1 cellular context compared by ENCODE assay signal in the genomic region with DNA sequence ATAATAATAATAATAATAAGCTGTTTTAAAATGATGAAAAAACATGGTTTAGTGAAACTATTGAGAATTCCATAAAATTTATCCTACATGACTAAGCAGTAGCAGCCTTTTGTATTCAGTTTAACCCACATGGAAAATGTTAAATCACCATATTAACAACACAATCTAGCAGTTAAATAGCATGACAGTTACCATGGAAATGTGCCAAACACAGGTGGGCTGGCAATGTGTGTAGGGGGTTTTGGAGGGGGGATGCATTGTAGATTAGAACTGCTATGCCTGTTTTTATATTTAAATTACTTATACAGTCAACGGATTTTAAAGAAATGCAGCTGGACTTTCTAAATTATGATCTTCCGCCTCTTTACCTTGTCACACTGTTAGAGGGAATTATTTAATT.
TF ChIP-seq lines count a peak whose summit lies in the region.

No MANE protein-coding gene starts in this region.

TF ChIP-seq in WTC11, 78 proteins besides CTCF, POLR2A, EP300 and RAD21:
- TF ChIP-seq ZNF512 (CRISPR knock-in tag; IDR thresholded peaks at IDR 0.05; ENCODE audit: borderline replicate concordance): no peak
- TF ChIP-seq, protein P1, sequence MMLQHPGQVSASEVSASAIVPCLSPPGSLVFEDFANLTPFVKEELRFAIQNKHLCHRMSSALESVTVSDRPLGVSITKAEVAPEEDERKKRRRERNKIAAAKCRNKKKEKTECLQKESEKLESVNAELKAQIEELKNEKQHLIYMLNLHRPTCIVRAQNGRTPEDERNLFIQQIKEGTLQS (CRISPR knock-in tag; conservative IDR thresholded peaks at IDR 0.05): no peak
- TF ChIP-seq, protein P2, sequence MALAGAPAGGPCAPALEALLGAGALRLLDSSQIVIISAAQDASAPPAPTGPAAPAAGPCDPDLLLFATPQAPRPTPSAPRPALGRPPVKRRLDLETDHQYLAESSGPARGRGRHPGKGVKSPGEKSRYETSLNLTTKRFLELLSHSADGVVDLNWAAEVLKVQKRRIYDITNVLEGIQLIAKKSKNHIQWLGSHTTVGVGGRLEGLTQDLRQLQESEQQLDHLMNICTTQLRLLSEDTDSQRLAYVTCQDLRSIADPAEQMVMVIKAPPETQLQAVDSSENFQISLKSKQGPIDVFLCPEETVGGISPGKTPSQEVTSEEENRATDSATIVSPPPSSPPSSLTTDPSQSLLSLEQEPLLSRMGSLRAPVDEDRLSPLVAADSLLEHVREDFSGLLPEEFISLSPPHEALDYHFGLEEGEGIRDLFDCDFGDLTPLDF (CRISPR knock-in tag; IDR thresholded peaks at IDR 0.05): no peak
- TF ChIP-seq CDX4 (CRISPR knock-in tag; IDR thresholded peaks at IDR 0.05; ENCODE audit: borderline replicate concordance): no peak
- TF ChIP-seq NR3C1 (CRISPR knock-in tag; conservative IDR thresholded peaks at IDR 0.05; ENCODE audit: low read depth): no peak
- no peak for TF ChIP-seq IRF2 (CRISPR knock-in tag; IDR thresholded peaks at IDR 0.05; ENCODE audit: borderline replicate concordance, low read depth)
- TF ChIP-seq, protein P3, sequence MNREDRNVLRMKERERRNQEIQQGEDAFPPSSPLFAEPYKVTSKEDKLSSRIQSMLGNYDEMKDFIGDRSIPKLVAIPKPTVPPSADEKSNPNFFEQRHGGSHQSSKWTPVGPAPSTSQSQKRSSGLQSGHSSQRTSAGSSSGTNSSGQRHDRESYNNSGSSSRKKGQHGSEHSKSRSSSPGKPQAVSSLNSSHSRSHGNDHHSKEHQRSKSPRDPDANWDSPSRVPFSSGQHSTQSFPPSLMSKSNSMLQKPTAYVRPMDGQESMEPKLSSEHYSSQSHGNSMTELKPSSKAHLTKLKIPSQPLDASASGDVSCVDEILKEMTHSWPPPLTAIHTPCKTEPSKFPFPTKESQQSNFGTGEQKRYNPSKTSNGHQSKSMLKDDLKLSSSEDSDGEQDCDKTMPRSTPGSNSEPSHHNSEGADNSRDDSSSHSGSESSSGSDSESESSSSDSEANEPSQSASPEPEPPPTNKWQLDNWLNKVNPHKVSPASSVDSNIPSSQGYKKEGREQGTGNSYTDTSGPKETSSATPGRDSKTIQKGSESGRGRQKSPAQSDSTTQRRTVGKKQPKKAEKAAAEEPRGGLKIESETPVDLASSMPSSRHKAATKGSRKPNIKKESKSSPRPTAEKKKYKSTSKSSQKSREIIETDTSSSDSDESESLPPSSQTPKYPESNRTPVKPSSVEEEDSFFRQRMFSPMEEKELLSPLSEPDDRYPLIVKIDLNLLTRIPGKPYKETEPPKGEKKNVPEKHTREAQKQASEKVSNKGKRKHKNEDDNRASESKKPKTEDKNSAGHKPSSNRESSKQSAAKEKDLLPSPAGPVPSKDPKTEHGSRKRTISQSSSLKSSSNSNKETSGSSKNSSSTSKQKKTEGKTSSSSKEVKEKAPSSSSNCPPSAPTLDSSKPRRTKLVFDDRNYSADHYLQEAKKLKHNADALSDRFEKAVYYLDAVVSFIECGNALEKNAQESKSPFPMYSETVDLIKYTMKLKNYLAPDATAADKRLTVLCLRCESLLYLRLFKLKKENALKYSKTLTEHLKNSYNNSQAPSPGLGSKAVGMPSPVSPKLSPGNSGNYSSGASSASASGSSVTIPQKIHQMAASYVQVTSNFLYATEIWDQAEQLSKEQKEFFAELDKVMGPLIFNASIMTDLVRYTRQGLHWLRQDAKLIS (CRISPR knock-in tag; IDR thresholded peaks at IDR 0.05; ENCODE audit: borderline replicate concordance): no peak
- TF ChIP-seq, protein P4, sequence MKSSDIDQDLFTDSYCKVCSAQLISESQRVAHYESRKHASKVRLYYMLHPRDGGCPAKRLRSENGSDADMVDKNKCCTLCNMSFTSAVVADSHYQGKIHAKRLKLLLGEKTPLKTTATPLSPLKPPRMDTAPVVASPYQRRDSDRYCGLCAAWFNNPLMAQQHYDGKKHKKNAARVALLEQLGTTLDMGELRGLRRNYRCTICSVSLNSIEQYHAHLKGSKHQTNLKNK (CRISPR knock-in tag; IDR thresholded peaks at IDR 0.05): no peak
- no peak for TF ChIP-seq NFE2L1 (CRISPR knock-in tag; IDR thresholded peaks at IDR 0.05)
- TF ChIP-seq, protein P5, sequence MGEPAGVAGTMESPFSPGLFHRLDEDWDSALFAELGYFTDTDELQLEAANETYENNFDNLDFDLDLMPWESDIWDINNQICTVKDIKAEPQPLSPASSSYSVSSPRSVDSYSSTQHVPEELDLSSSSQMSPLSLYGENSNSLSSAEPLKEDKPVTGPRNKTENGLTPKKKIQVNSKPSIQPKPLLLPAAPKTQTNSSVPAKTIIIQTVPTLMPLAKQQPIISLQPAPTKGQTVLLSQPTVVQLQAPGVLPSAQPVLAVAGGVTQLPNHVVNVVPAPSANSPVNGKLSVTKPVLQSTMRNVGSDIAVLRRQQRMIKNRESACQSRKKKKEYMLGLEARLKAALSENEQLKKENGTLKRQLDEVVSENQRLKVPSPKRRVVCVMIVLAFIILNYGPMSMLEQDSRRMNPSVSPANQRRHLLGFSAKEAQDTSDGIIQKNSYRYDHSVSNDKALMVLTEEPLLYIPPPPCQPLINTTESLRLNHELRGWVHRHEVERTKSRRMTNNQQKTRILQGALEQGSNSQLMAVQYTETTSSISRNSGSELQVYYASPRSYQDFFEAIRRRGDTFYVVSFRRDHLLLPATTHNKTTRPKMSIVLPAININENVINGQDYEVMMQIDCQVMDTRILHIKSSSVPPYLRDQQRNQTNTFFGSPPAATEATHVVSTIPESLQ (CRISPR knock-in tag; IDR thresholded peaks at IDR 0.05): no peak
- no peak for TF ChIP-seq TEAD1 (CRISPR knock-in tag; IDR thresholded peaks at IDR 0.05)
- no peak for TF ChIP-seq ZNF232 (CRISPR knock-in tag; IDR thresholded peaks at IDR 0.05)
- TF ChIP-seq ARID4B (CRISPR knock-in tag; IDR thresholded peaks at IDR 0.05; ENCODE audit: borderline replicate concordance): no peak
- no peak for TF ChIP-seq GRHL2 (CRISPR knock-in tag; IDR thresholded peaks at IDR 0.05; ENCODE audit: insufficient replicate concordance, severe bottlenecking)
- no peak for TF ChIP-seq E2F4 (CRISPR knock-in tag; IDR thresholded peaks at IDR 0.05; ENCODE audit: borderline replicate concordance, low read depth)
- TF ChIP-seq ZNF396 (CRISPR knock-in tag; IDR thresholded peaks at IDR 0.05; ENCODE audit: borderline replicate concordance): no peak
- TF ChIP-seq, protein P6, sequence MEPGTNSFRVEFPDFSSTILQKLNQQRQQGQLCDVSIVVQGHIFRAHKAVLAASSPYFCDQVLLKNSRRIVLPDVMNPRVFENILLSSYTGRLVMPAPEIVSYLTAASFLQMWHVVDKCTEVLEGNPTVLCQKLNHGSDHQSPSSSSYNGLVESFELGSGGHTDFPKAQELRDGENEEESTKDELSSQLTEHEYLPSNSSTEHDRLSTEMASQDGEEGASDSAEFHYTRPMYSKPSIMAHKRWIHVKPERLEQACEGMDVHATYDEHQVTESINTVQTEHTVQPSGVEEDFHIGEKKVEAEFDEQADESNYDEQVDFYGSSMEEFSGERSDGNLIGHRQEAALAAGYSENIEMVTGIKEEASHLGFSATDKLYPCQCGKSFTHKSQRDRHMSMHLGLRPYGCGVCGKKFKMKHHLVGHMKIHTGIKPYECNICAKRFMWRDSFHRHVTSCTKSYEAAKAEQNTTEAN (CRISPR knock-in tag; IDR thresholded peaks at IDR 0.05): no peak
- no peak for TF ChIP-seq TEAD4 (CRISPR knock-in tag; IDR thresholded peaks at IDR 0.05)
- TF ChIP-seq, protein P7, sequence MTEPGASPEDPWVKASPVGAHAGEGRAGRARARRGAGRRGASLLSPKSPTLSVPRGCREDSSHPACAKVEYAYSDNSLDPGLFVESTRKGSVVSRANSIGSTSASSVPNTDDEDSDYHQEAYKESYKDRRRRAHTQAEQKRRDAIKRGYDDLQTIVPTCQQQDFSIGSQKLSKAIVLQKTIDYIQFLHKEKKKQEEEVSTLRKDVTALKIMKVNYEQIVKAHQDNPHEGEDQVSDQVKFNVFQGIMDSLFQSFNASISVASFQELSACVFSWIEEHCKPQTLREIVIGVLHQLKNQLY (CRISPR knock-in tag; IDR thresholded peaks at IDR 0.05): no peak
TF ChIP-seq in WTC11: peak in this region for 0.
